8 cellular contexts compared by ENCODE assay signal in the genomic region with DNA sequence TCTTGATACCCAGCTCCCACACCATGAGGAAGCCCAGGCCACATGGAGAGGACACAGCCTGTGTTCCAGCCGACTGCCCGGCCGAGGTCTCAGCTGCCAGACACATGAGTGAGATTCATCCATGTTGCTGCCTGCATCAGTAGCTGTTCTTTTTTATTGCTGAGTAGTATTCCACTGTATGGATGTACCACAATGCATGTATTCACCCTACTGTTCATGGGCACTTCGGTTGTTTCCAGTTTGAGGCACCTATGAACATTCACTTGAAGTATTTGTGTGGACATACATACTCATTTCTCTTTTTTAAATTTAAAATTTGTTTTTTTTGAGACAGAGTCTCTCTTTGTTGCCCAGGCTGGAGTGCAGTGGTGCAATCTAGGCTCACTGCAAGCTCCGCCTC. TPM values are rescaled to one million over a fixed set of nuclear protein-coding genes. Genes with fewer than 3 reads are reported as not detected.
DNase-seq lines count a peak whose midpoint lies in the region; ATAC-seq, FAIRE-seq and TF ChIP-seq lines count a peak whose summit lies in the region.
"Not testable (repeated sequence)": the region's sequence is repeated elsewhere in the genome, so short reads cannot be mapped to it uniquely, and the experiment has no call there.

No MANE protein-coding gene starts in this region.

- peak overlapping the region; percentile 80; the same call in 1 of the 2 replicates for H3K23ac ChIP-seq in IMR-90 (ENCODE audit: low read depth, low read length)

- H2BK15ac ChIP-seq in IMR-90 (ENCODE audit: low read depth, low read length), result peak overlapping the region; percentile 82; the same call in 1 of the 3 replicates

- H3K4me1 Mint-ChIP-seq in activated CD4-positive, alpha-beta memory T cell treated with anti-CD3 and anti-CD28 coated beads for 36 hours (ENCODE audit: low read depth), result peaks cover 41% of the 10 kb centered on the region
- H3K4me1 Mint-ChIP-seq in activated naive CD4-positive, alpha-beta T cell treated with anti-CD3 and anti-CD28 coated beads for 36 hours (ENCODE audit: low read depth), result peaks cover 43% of the 10 kb centered on the region
- peaks cover 52% of the 10 kb centered on the region for H3K4me1 Mint-ChIP-seq in stimulated activated effector memory CD8-positive, alpha-beta T cell treated with anti-CD3 and anti-CD28 coated beads, Interleukin-12 subunit alpha, Interleukin-12 subunit beta, amount 100 ng/mL, for 72 hours

- H3K27me3 ChIP-seq in ACC112 (ENCODE audit: insufficient read depth, low read length); IMR-90 (ENCODE audit: control insufficient read depth, insufficient read depth, low read length); SK-N-SH (ENCODE audit: insufficient read depth); foreskin keratinocyte: not testable (repeated sequence)
- H3K27me3 ChIP-seq in K562 (ENCODE audit: control insufficient read depth in 2 of 2, insufficient read depth in 2 of 2, low read length in 2 of 2), result peaks cover 7 to 46% of the 10 kb centered on the region in 2 experiments

- TF ChIP-seq POLR2A in IMR-90 (IDR thresholded peaks at IDR 0.05; ENCODE audit: low read depth, low read length); K562 (conservative IDR thresholded peaks at IDR 0.05): not testable (repeated sequence)

- peak overlapping the region; percentile 93 for H2BK120ac ChIP-seq in IMR-90 (ENCODE audit: low read depth, low read length)

- not testable (repeated sequence) for H2AK9ac ChIP-seq in IMR-90 (replicated peaks; ENCODE audit: low read depth, low read length, poor library complexity)

- peak overlapping the region; percentile 94; the same call in 1 of the 2 replicates for H2BK20ac ChIP-seq in IMR-90 (ENCODE audit: low read depth, low read length)

- peak overlapping the region; percentile 89; the same call in 1 of the 2 replicates for H3K4ac ChIP-seq in IMR-90 (ENCODE audit: low read depth, low read length)

- H3K79me2 ChIP-seq in ACC112 (ENCODE audit: control insufficient read depth, insufficient read depth, low read length, unreplicated experiment); SK-N-SH (ENCODE audit: insufficient read depth); K562 (ENCODE audit: control insufficient read depth, insufficient read depth, low read length): not testable (repeated sequence)

- H3K18ac ChIP-seq in IMR-90 (ENCODE audit: low read depth, low read length), result peak overlapping the region; percentile 87; the same call in 1 of the 2 replicates

- not testable (repeated sequence) for H3K9me3 ChIP-seq in IMR-90 (ENCODE audit: control insufficient read depth, insufficient read depth, low read length); SK-N-SH; K562 (replicated peaks; ENCODE audit: control insufficient read depth, insufficient read depth, low read depth, low read length)

- peak overlapping the region; percentile 43 for H3K27ac Mint-ChIP-seq in activated CD4-positive, alpha-beta memory T cell treated with anti-CD3 and anti-CD28 coated beads for 36 hours
- peak overlapping the region; percentile 77 for H3K27ac Mint-ChIP-seq in activated naive CD4-positive, alpha-beta T cell treated with anti-CD3 and anti-CD28 coated beads for 36 hours
- H3K27ac Mint-ChIP-seq in stimulated activated effector memory CD8-positive, alpha-beta T cell treated with anti-CD3 and anti-CD28 coated beads, Interleukin-12 subunit alpha, Interleukin-12 subunit beta, amount 100 ng/mL, for 72 hours, result peak overlapping the region; percentile 41

- not testable (repeated sequence) for H3K9me2 ChIP-seq in SK-N-SH

- 0 out of 2 replicates have a peak overlapping the region, but pooled peaks have one; percentile 41 for H3K56ac ChIP-seq in IMR-90 (ENCODE audit: extremely low read depth, insufficient read depth, low read length)

- CTCF ChIA-PET in IMR-90 (lab: Yijun Ruan, JAX), result interaction anchor here (1.1 kb wide), 1 partner anchor 12 kb away, joined by 4 read pairs; no protein-coding TSS in a partner anchor
- CTCF ChIA-PET in SK-N-SH (lab: Yijun Ruan, JAX), result interaction anchor here (1.3 kb wide), 1 partner anchor 10 kb away, joined by 3 read pairs; no protein-coding TSS in a partner anchor
- CTCF ChIA-PET in activated CD4-positive, alpha-beta memory T cell treated with anti-CD3 and anti-CD28 coated beads for 36 hours (lab: Charles Lee), result interaction anchor here (1.8 to 4.7 kb wide), 2 partner anchors 12 to 15 kb away, joined by 5 to 36 read pairs; a partner anchor contains a TSS
- CTCF ChIA-PET in activated naive CD4-positive, alpha-beta T cell treated with anti-CD3 and anti-CD28 coated beads for 36 hours (lab: Charles Lee), result interaction anchor here (1.1 to 5.0 kb wide), 3 partner anchors 9 to 16 kb away, joined by 3 to 43 read pairs (median 8); a partner anchor contains a TSS
- CTCF ChIA-PET in K562 (lab: Yijun Ruan, JAX; ENCODE audit: low intra/inter-chr PET ratio), result not testable (repeated sequence)

- dilution Hi-C loops in IMR-90 (cut with HindIII; ENCODE audit: low sequenced_read_pairs, unreplicated experiment), result not testable (repeated sequence)

- not testable (repeated sequence) for TF ChIP-seq EP300 in SK-N-SH (IDR thresholded peaks at IDR 0.05; ENCODE audit: borderline replicate concordance in 1 of 2, low read depth in 1 of 2, low read length in 1 of 2); K562 (IDR thresholded peaks at IDR 0.05; ENCODE audit: low read length)

- not testable (repeated sequence) for H3K9me3 Mint-ChIP-seq in activated CD4-positive, alpha-beta memory T cell treated with anti-CD3 and anti-CD28 coated beads for 36 hours; activated naive CD4-positive, alpha-beta T cell treated with anti-CD3 and anti-CD28 coated beads for 36 hours; stimulated activated effector memory CD8-positive, alpha-beta T cell treated with anti-CD3 and anti-CD28 coated beads, Interleukin-12 subunit alpha, Interleukin-12 subunit beta, amount 100 ng/mL, for 72 hours

- H3K4me3 Mint-ChIP-seq in activated CD4-positive, alpha-beta memory T cell treated with anti-CD3 and anti-CD28 coated beads for 36 hours; activated naive CD4-positive, alpha-beta T cell treated with anti-CD3 and anti-CD28 coated beads for 36 hours; stimulated activated effector memory CD8-positive, alpha-beta T cell treated with anti-CD3 and anti-CD28 coated beads, Interleukin-12 subunit alpha, Interleukin-12 subunit beta, amount 100 ng/mL, for 72 hours: not testable (repeated sequence)

- H2BK5ac ChIP-seq in IMR-90 (ENCODE audit: low read depth, low read length, poor library complexity, severe bottlenecking), result peak overlapping the region; percentile 82

- in situ Hi-C loops in IMR-90 (cut with MboI; ENCODE audit: low sequenced_read_pairs); K562 (cut with MboI): not testable (repeated sequence)

- not testable (repeated sequence) for H3K27me3 Mint-ChIP-seq in activated CD4-positive, alpha-beta memory T cell treated with anti-CD3 and anti-CD28 coated beads for 36 hours; activated naive CD4-positive, alpha-beta T cell treated with anti-CD3 and anti-CD28 coated beads for 36 hours (ENCODE audit: low read depth)

- H3K79me1 ChIP-seq in IMR-90 (ENCODE audit: low read depth in 1 of 2, low read length in 2 of 2), result not testable (repeated sequence)

- peak overlapping the region; percentile 81 for H3K27ac ChIP-seq in ACC112 (ENCODE audit: low read depth, low read length)
- H3K27ac ChIP-seq in IMR-90 (ENCODE audit: insufficient read depth, low read length); K562 (ENCODE audit: extremely low read depth, low read depth, low read length): not testable (repeated sequence)
- H3K27ac ChIP-seq in SK-N-SH (ENCODE audit: low read depth in 2 of 2, low read length in 1 of 2), result peak overlapping the region in 1 of 2 experiments; percentile 86; a peak in 2 of 4 replicates
- H3K27ac ChIP-seq in foreskin keratinocyte, result peak overlapping the region; percentile 98

- H3K9me1 ChIP-seq in IMR-90 (ENCODE audit: insufficient read depth, low read length), result peaks cover 25% of the 10 kb centered on the region
- not testable (repeated sequence) for H3K9me1 ChIP-seq in K562 (ENCODE audit: control insufficient read depth, insufficient read depth, low read length)

- not testable (repeated sequence) for H3K4me2 ChIP-seq in IMR-90 (ENCODE audit: low read depth, low read length); SK-N-SH; K562 (ENCODE audit: insufficient read depth, low read length)

- not testable (repeated sequence) for H3K14ac ChIP-seq in IMR-90 (replicated peaks; ENCODE audit: low read depth, low read length)

- peaks cover 22% of the 10 kb centered on the region for H3K4me1 ChIP-seq in ACC112 (ENCODE audit: control insufficient read depth, insufficient read depth, low read length, unreplicated experiment)
- H3K4me1 ChIP-seq in IMR-90 (ENCODE audit: control insufficient read depth, insufficient read depth, low read length); SK-N-SH (ENCODE audit: control insufficient read depth in 1 of 2, insufficient read depth in 2 of 2, low read depth in 1 of 2, low read length in 1 of 2); K562 (replicated peaks in 1 of 2; ENCODE audit: control insufficient read depth in 2 of 2, insufficient read depth in 2 of 2, low read length in 2 of 2): not testable (repeated sequence)
- H3K4me1 ChIP-seq in foreskin keratinocyte, result peaks cover 45% of the 10 kb centered on the region

- ATAC-seq in IMR-90 (ENCODE audit: low read depth); K562; foreskin keratinocyte; stimulated activated effector memory CD8-positive, alpha-beta T cell treated with anti-CD3 and anti-CD28 coated beads, Interleukin-12 subunit alpha, Interleukin-12 subunit beta, amount 100 ng/mL, for 72 hours: not testable (repeated sequence)

- not testable (repeated sequence) for H4K5ac ChIP-seq in IMR-90 (ENCODE audit: low read depth, low read length)

- H4K91ac ChIP-seq in IMR-90 (ENCODE audit: insufficient read depth, low read depth, low read length), result peak overlapping the region; percentile 74; the same call in 1 of the 2 replicates

- FAIRE-seq in K562 (lab: Jason Lieb, UNC), result not testable (repeated sequence)

- not testable (repeated sequence) for DNase-seq in IMR-90; SK-N-SH; activated CD4-positive, alpha-beta memory T cell treated with anti-CD3 and anti-CD28 coated beads for 36 hours; activated naive CD4-positive, alpha-beta T cell treated with anti-CD3 and anti-CD28 coated beads for 36 hours; K562 (ENCODE audit: extremely low read depth in 1 of 4, low spot score in 3 of 4); foreskin keratinocyte; stimulated activated effector memory CD8-positive, alpha-beta T cell treated with anti-CD3 and anti-CD28 coated beads, Interleukin-12 subunit alpha, Interleukin-12 subunit beta, amount 100 ng/mL, for 72 hours (ENCODE audit: low spot score in 2 of 2)

- H3K4me3 ChIP-seq in ACC112 (ENCODE audit: low read depth, low read length); IMR-90 (ENCODE audit: insufficient read depth, low read depth, low read length); SK-N-SH (ENCODE audit: low read depth in 2 of 2, low read length in 1 of 2); K562: not testable (repeated sequence)

- not testable (repeated sequence) for H3K36me3 ChIP-seq in ACC112 (ENCODE audit: insufficient read depth, low read length); IMR-90 (ENCODE audit: control insufficient read depth, insufficient read depth, low read length); SK-N-SH (replicated peaks in 1 of 2; ENCODE audit: control insufficient read depth in 1 of 2, insufficient read depth in 2 of 2, low read length in 1 of 2); K562 (ENCODE audit: control insufficient read depth, insufficient read depth, low read length)

- H2AK5ac ChIP-seq in IMR-90 (ENCODE audit: low read depth, low read length), result peak overlapping the region; percentile 95; the same call in 1 of the 2 replicates

- 100% methylated on average over 1 of the region's 5 CpGs; no CpG with 5 or more reads in 1 of the 2 experiments for WGBS in IMR-90 (ENCODE audit: extremely low coverage in 2 of 2, insufficient read length in 1 of 2), 2 experiments
- 70% methylated on average over 2 of the region's 5 CpGs for WGBS in SK-N-SH (ENCODE audit: low lambda C conversion rate)
- 10% methylated on average over 2 of the region's 5 CpGs for WGBS in K562 (ENCODE audit: insufficient coverage, low coverage, missing lambda C conversion rate)

- not testable (repeated sequence) for H3F3A ChIP-seq in SK-N-SH (replicated peaks; ENCODE audit: insufficient read depth)

- not testable (repeated sequence) for H3K36me3 Mint-ChIP-seq in activated CD4-positive, alpha-beta memory T cell treated with anti-CD3 and anti-CD28 coated beads for 36 hours; activated naive CD4-positive, alpha-beta T cell treated with anti-CD3 and anti-CD28 coated beads for 36 hours (ENCODE audit: low read depth); stimulated activated effector memory CD8-positive, alpha-beta T cell treated with anti-CD3 and anti-CD28 coated beads, Interleukin-12 subunit alpha, Interleukin-12 subunit beta, amount 100 ng/mL, for 72 hours

- not testable (repeated sequence) for H3K9ac ChIP-seq in IMR-90 (ENCODE audit: low read depth, low read length); K562 (ENCODE audit: insufficient read depth in 1 of 2, low read depth in 2 of 2, low read length in 2 of 2)
- peak overlapping the region; percentile 42; the same call in 1 of the 2 replicates for H3K9ac ChIP-seq in SK-N-SH

- POLR2A ChIA-PET in IMR-90 (lab: Charles Lee; ENCODE audit: unreplicated experiment); SK-N-SH (lab: Yijun Ruan, JAX): not testable (repeated sequence)
- POLR2A ChIA-PET in activated CD4-positive, alpha-beta memory T cell treated with anti-CD3 and anti-CD28 coated beads for 36 hours (lab: Charles Lee), result interaction anchor here (0.9 to 1.5 kb wide), 3 partner anchors 12 to 15 kb away, joined by 4 to 5 read pairs (median 4); a partner anchor contains a TSS
- POLR2A ChIA-PET in K562 (lab: Yijun Ruan, JAX), result interaction anchor here (0.6 to 3.1 kb wide), 5 partner anchors 10 to 1075 kb away, joined by 3 to 16 read pairs (median 4); a partner anchor contains a TSS

- H4K20me1 ChIP-seq in IMR-90 (ENCODE audit: insufficient read depth, low read length); SK-N-SH (ENCODE audit: insufficient read depth); K562 (replicated peaks; ENCODE audit: control insufficient read depth, insufficient read depth, low read length): not testable (repeated sequence)

- not testable (repeated sequence) for TF ChIP-seq RAD21 in IMR-90 (IDR thresholded peaks at IDR 0.05; ENCODE audit: low read length); SK-N-SH (IDR thresholded peaks at IDR 0.05; ENCODE audit: low read length); K562 (CRISPR knock-in tag; conservative IDR thresholded peaks at IDR 0.05 in 1 of 2, IDR thresholded peaks at IDR 0.05 in 1 of 2)

- not testable (repeated sequence) for H2AFZ ChIP-seq in ACC112 (ENCODE audit: low read length, unreplicated experiment); IMR-90 (replicated peaks; ENCODE audit: low read length, poor library complexity); SK-N-SH (ENCODE audit: low read depth); K562 (ENCODE audit: low read depth, low read length)

- H4K8ac ChIP-seq in IMR-90 (ENCODE audit: low read depth in 2 of 2, low read length in 2 of 2), result peak overlapping the region in 1 of 2 experiments; percentile 77; a peak in 1 of 4 replicates

- not testable (repeated sequence) for TF ChIP-seq CTCF in IMR-90 (conservative IDR thresholded peaks at IDR 0.05; ENCODE audit: low read depth, low read length); SK-N-SH (IDR thresholded peaks at IDR 0.05); K562 (IDR thresholded peaks at IDR 0.05 in 2 of 3, conservative IDR thresholded peaks at IDR 0.05 in 1 of 3; ENCODE audit: insufficient read depth in 2 of 3, low read depth in 1 of 3, low read length in 3 of 3); foreskin keratinocyte (conservative IDR thresholded peaks at IDR 0.05)

- intact Hi-C loops in IMR-90 (cut with micrococcal nuclease); activated CD4-positive, alpha-beta memory T cell treated with anti-CD3 and anti-CD28 coated beads for 36 hours (cut with micrococcal nuclease); K562 (cut with micrococcal nuclease): not testable (repeated sequence)
- intact Hi-C loops in activated naive CD4-positive, alpha-beta T cell treated with anti-CD3 and anti-CD28 coated beads for 36 hours (cut with micrococcal nuclease), result loop anchor here (1.0 to 10.0 kb wide), 4 partner anchors 16 to 1142 kb away; no protein-coding TSS in a partner anchor

- BruUV-seq in IMR-90 (replicated peaks; lab: Mats Ljungman, UMichigan); K562 (replicated peaks; lab: Mats Ljungman, UMichigan): not testable (repeated sequence)

RNA-seq across cellular contexts. Expression of a gene that starts 14.4 kb away (rescaled TPM):
- total RNA-seq in IMR-90 (2012; rRNA removed) (29.2 and 29.7 TPM in 2 replicates), K562 (2014; rRNA removed) (53.4 and 69.8 TPM in 2 replicates), K562 (2014; rRNA removed; fragmentation: Illumina TruSeq; extraction: Trizol) (97.7 and 108 TPM in 2 replicates), K562 (2015; rRNA removed; fragmentation: Illumina TruSeq; extraction: Trizol) (117 and 119 TPM in 2 replicates), K562 (2021) (235 and 239 TPM in 2 replicates), foreskin keratinocyte (93.2 and 99.0 TPM in 2 replicates)
- polyA plus RNA-seq in IMR-90 (2012; rRNA removed) (127 and 130 TPM in 2 replicates), SK-N-SH (2012; rRNA removed) (73.8 and 85.9 TPM in 2 replicates), K562 (2011; rRNA removed) (148 and 175 TPM in 2 replicates), K562 (2014; fragmentation: Illumina TruSeq; extraction: Trizol) (250 and 287 TPM in 2 replicates), K562 (2014; fragmentation: Nextera tagmentation; extraction: Ambion mirVana) (10 to 100 TPM; 40.9 to 51.1 TPM), K562 (2014; rRNA removed) (154 and 168 TPM in 2 replicates), foreskin keratinocyte (97.0 and 106 TPM in 2 replicates)
- polyA plus RNA-seq in IMR-90 (2012; cell fraction: cytosol; rRNA removed), result 113 and 150 TPM in 2 replicates
- polyA plus RNA-seq in IMR-90 (2012; cell fraction: nucleus; rRNA removed; ENCODE audit: low replicate concordance), result 205 and 248 TPM in 2 replicates
- 64.9 and 80.6 TPM in 2 replicates for polyA plus RNA-seq in SK-N-SH (2012; cell fraction: cytosol; rRNA removed)
- 163 and 169 TPM in 2 replicates for polyA plus RNA-seq in SK-N-SH (2012; cell fraction: nucleus; rRNA removed)
- total RNA-seq in activated CD4-positive, alpha-beta memory T cell treated with anti-CD3 and anti-CD28 coated beads for 36 hours, result 10 to 100 TPM; 87.2 to 94.0 TPM
- total RNA-seq in activated naive CD4-positive, alpha-beta T cell treated with anti-CD3 and anti-CD28 coated beads for 36 hours, result 10 to 100 TPM; 94.1 to 95.6 TPM
- total RNA-seq in K562 (2011; cell fraction: chromatin; rRNA removed; ENCODE audit: low replicate concordance), result 96.3 and 215 TPM in 2 replicates
- 144 and 155 TPM in 2 replicates for total RNA-seq in K562 (2011; cell fraction: nucleolus; rRNA removed)
- 118 and 119 TPM in 2 replicates for total RNA-seq in K562 (2011; cell fraction: nucleoplasm; rRNA removed)
- 202 and 255 TPM in 2 replicates for polyA plus RNA-seq in K562 (2011; cell fraction: cytosol; rRNA removed)
- 198 and 337 TPM in 2 replicates for polyA plus RNA-seq in K562 (2011; cell fraction: nucleus; rRNA removed)
- polyA plus RNA-seq in K562 (2012), result 180 and 222 TPM in 2 replicates
- polyA minus RNA-seq in K562 (2011; rRNA and poly(A)+ RNA removed), result 91.8 and 131 TPM in 2 replicates
- 98.9 and 104 TPM in 2 replicates for polyA minus RNA-seq in K562 (2011; cell fraction: cytosol; rRNA and poly(A)+ RNA removed)
- 116 and 136 TPM in 2 replicates for polyA minus RNA-seq in K562 (2011; cell fraction: nucleus; rRNA and poly(A)+ RNA removed)
